In the genomic region with DNA sequence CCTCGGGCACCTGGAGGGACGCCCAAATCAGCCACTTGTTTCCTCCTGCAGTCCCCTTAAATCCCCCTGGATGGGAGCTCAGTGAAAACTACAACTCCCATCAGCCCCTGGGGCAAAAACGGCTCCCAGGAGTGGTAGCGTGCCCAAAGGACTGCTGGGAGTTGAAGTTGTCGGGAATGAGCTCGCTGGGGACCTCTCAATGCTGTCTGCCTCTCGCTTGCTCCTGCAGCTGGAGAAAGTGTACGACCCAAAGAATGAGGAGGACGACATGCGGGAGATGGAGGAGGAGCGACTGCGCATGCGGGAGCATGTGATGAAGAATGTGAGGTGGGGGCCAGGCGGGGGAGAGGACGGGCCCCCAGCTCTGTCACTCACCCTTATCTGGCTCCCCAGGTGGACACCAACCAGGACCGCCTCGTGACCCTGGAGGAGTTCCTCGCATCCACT, we compare ENCODE assay signal across 14 cellular contexts. TPM values are rescaled to one million over a fixed set of nuclear protein-coding genes. Genes with fewer than 3 reads are reported as not detected.
DNase-seq lines count a peak whose midpoint lies in the region; ATAC-seq, FAIRE-seq and TF ChIP-seq lines count a peak whose summit lies in the region.
"Had no signal": no experiment of that assay in that cellular context is flagged by ENCODE, and none has a peak within 500 bp of the region (broad histone marks: within the 10 kb centered on the region; RNA-seq: fewer than 3 reads in every experiment).

No MANE protein-coding gene starts in this region.

- SMC1A ChIA-PET in GM12878 (lab: Charles Lee; ENCODE audit: uncharacterized antibody, unreplicated experiment), result no interaction called here

- no peak overlapping the region for H3K4me3 ChIP-seq in GM12878
- no peak overlapping the region for H3K4me3 ChIP-seq in ascending aorta

- H3K4me1 ChIP-seq in GM12878 (ENCODE audit: control insufficient read depth, insufficient read depth, low read length) (peaks cover 8% of the 10 kb centered on the region), ascending aorta (no peaks in the 10 kb centered on the region)

- H2AFZ ChIP-seq in GM12878 (ENCODE audit: control insufficient read depth, low read depth, low read length), result no peak overlapping the region

- H3K9me3 Mint-ChIP-seq in activated CD8-positive, alpha-beta memory T cell treated with anti-CD3 and anti-CD28 coated beads, Interleukin-2, amount 10 ng/mL, durations not matched to agents 7 days and 5 days (ENCODE audit: low read depth), result no peaks in the 10 kb centered on the region
- H3K9me3 Mint-ChIP-seq: CD4-positive, alpha-beta memory T cell had no signal

- peak; percentile 45 for DNase-seq in activated CD8-positive, alpha-beta memory T cell treated with anti-CD3 and anti-CD28 coated beads, Interleukin-2, amount 10 ng/mL, durations not matched to agents 7 days and 5 days
- DNase-seq in activated CD8-positive, alpha-beta memory T cell treated with anti-CD3 and anti-CD28 coated beads for 24 hours, result no peak
- peak; percentile 36 to 37 for DNase-seq in Kasumi-1 (lab: John Stamatoyannopoulos, UW)
- DNase-seq in GM12878 (ENCODE audit: low read depth, low spot score), result no peak
- peak; percentile 41 for DNase-seq in stimulated activated CD8-positive, alpha-beta memory T cell treated with anti-CD3 and anti-CD28 coated beads, Interleukin-4, amount 100 ng/mL, for 48 hours
- no peak for DNase-seq in ureter (ENCODE audit: low spot score)
- DNase-seq in ascending aorta (ENCODE audit: low spot score in 2 of 2), result no peak
- DNase-seq in activated gamma-delta T cell (lab: John Stamatoyannopoulos, UW), result no peak
- DNase-seq: activated naive CD4-positive, alpha-beta T cell; CD4-positive, alpha-beta memory T cell; NCI-H1048; stimulated activated naive CD8-positive, alpha-beta T cell treated with anti-CD3 and anti-CD28 coated beads, Interleukin-15, Interleukin-2, amounts not matched to agents 100 U/mL and 50 U/mL, for 24 hours had no signal

- CTCF ChIA-PET in activated CD8-positive, alpha-beta memory T cell treated with anti-CD3 and anti-CD28 coated beads, Interleukin-2, amount 10 ng/mL, durations not matched to agents 7 days and 5 days (lab: Charles Lee), result interaction anchor here (0.8 to 0.9 kb wide), 2 partner anchors 52 to 76 kb away, joined by 3 read pairs; no protein-coding TSS in a partner anchor
- CTCF ChIA-PET in GM12878 (lab: Yijun Ruan, JAX), result interaction anchor here (0.6 to 2.5 kb wide), 7 partner anchors 14 to 659 kb away, joined by 3 to 6 read pairs (median 3); a partner anchor contains a TSS

- RAD21 ChIA-PET in GM12878 (lab: Charles Lee; ENCODE audit: unreplicated experiment), result interaction anchor here (1.1 kb wide), 1 partner anchor 18 kb away, joined by 3 read pairs; no protein-coding TSS in a partner anchor

- peaks cover 24% of the 10 kb centered on the region for H3K36me3 Mint-ChIP-seq in activated CD8-positive, alpha-beta memory T cell treated with anti-CD3 and anti-CD28 coated beads, Interleukin-2, amount 10 ng/mL, durations not matched to agents 7 days and 5 days

- no peaks in the 10 kb centered on the region for H3K9me3 ChIP-seq in GM12878 (replicated peaks; ENCODE audit: control insufficient read depth, insufficient read depth, low read length)
- H3K9me3 ChIP-seq in ascending aorta, result no peaks in the 10 kb centered on the region

- BruUV-seq in GM12878 (replicated peaks; lab: Mats Ljungman, UMichigan), result no TSS peak

- 88% methylated on average over 15 of the region's 18 CpGs for WGBS in GM12878 (ENCODE audit: insufficient coverage, insufficient replicate concordance, low lambda C conversion rate, missing lambda C conversion rate)

- TF ChIP-seq CTCF in GM12878 (IDR thresholded peaks at IDR 0.05 in 2 of 3, conservative IDR thresholded peaks at IDR 0.05 in 1 of 3; ENCODE audit: control insufficient read depth in 2 of 3, extremely low read depth in 1 of 3, insufficient read depth in 1 of 3, low read depth in 3 of 3, low read length in 3 of 3), result no peak
- TF ChIP-seq CTCF in ascending aorta (IDR thresholded peaks at IDR 0.05), result no peak

- no peak overlapping the region for H3K27ac ChIP-seq in GM12878 (ENCODE audit: control insufficient read depth, insufficient read depth)
- no peak overlapping the region for H3K27ac ChIP-seq in ascending aorta

- TF ChIP-seq POLR2A in GM12878 (IDR thresholded peaks at IDR 0.05; ENCODE audit: low read depth, low read length), result no peak; the same call in 1 of the 2 replicates

- TF ChIP-seq EP300 in GM12878 (IDR thresholded peaks at IDR 0.05; ENCODE audit: borderline replicate concordance in 1 of 2, control insufficient read depth in 1 of 2, low read depth in 2 of 2, low read length in 2 of 2), result no peak

- no peak for TF ChIP-seq RAD21 in GM12878 (IDR thresholded peaks at IDR 0.05; ENCODE audit: insufficient read depth, low read depth, low read length)

- no peaks in the 10 kb centered on the region for H3K27me3 Mint-ChIP-seq in activated CD8-positive, alpha-beta memory T cell treated with anti-CD3 and anti-CD28 coated beads, Interleukin-2, amount 10 ng/mL, durations not matched to agents 7 days and 5 days
- H3K27me3 Mint-ChIP-seq: CD4-positive, alpha-beta memory T cell had no signal

- no peaks in the 10 kb centered on the region for H3K27me3 ChIP-seq in GM12878 (replicated peaks in 1 of 2; ENCODE audit: control insufficient read depth in 2 of 2, insufficient read depth in 2 of 2, low read length in 1 of 2)
- no peaks in the 10 kb centered on the region for H3K27me3 ChIP-seq in ascending aorta

- POLR2A ChIA-PET in GM12878 (lab: Charles Lee), result no interaction called here

- H3K9ac ChIP-seq in GM12878 (ENCODE audit: control insufficient read depth, insufficient read depth, low read length), result no peak overlapping the region

- H3K79me2 ChIP-seq in GM12878 (ENCODE audit: control insufficient read depth, insufficient read depth, low read length), result no peaks in the 10 kb centered on the region

- H3K4me1 Mint-ChIP-seq in activated CD8-positive, alpha-beta memory T cell treated with anti-CD3 and anti-CD28 coated beads, Interleukin-2, amount 10 ng/mL, durations not matched to agents 7 days and 5 days, result peaks cover 2% of the 10 kb centered on the region

- H3K36me3 ChIP-seq in GM12878 (ENCODE audit: control insufficient read depth in 2 of 2, insufficient read depth in 2 of 2, low read length in 1 of 2), result peaks cover 1 to 12% of the 10 kb centered on the region in 2 experiments; a peak in 3 of 4 replicates
- peaks cover 66 to 83% of the 10 kb centered on the region in 2 donors for H3K36me3 ChIP-seq in ascending aorta

- in situ Hi-C loops in GM12878 (cut with MboI), result no loop called here

- intact Hi-C loops in GM12878 (cut with micrococcal nuclease; ENCODE audit: unreplicated experiment) (no loop called here), ascending aorta (cut with DNase I) (no loop called here)

- H3K4me3 Mint-ChIP-seq in activated CD8-positive, alpha-beta memory T cell treated with anti-CD3 and anti-CD28 coated beads, Interleukin-2, amount 10 ng/mL, durations not matched to agents 7 days and 5 days, result no peak overlapping the region
- H3K4me3 Mint-ChIP-seq: CD4-positive, alpha-beta memory T cell had no signal

- FAIRE-seq in GM12878 (lab: Jason Lieb, UNC), result no peak

- H4K20me1 ChIP-seq in GM12878 (ENCODE audit: control insufficient read depth, insufficient read depth), result no peaks in the 10 kb centered on the region

- no peak overlapping the region for H3K27ac Mint-ChIP-seq in activated CD8-positive, alpha-beta memory T cell treated with anti-CD3 and anti-CD28 coated beads, Interleukin-2, amount 10 ng/mL, durations not matched to agents 7 days and 5 days

- peak; percentile 47 for ATAC-seq in activated CD8-positive, alpha-beta memory T cell treated with anti-CD3 and anti-CD28 coated beads, Interleukin-2, amount 10 ng/mL, durations not matched to agents 7 days and 5 days
- peak; percentile 57 for ATAC-seq in GM12878
- ATAC-seq: right cardiac atrium; stimulated activated naive CD8-positive, alpha-beta T cell treated with anti-CD3 and anti-CD28 coated beads, Interleukin-15, Interleukin-2, amounts not matched to agents 100 U/mL and 50 U/mL, for 24 hours had no signal

- no peak overlapping the region for H3K4me2 ChIP-seq in GM12878 (ENCODE audit: control insufficient read depth, insufficient read depth)

RNA-seq across cellular contexts. Expression of a gene that starts 14.7 kb away (rescaled TPM):
- total RNA-seq in activated CD8-positive, alpha-beta memory T cell treated with anti-CD3 and anti-CD28 coated beads, Interleukin-2, amount 10 ng/mL, durations not matched to agents 7 days and 5 days, result 1 to 10 TPM in 1 of 2 experiments, under 1 TPM in 1; 0.96 to 1.1 TPM
- total RNA-seq in GM12878 (2013; cell fraction: nucleolus; rRNA removed), result not detected in 2 replicates
- total RNA-seq in GM12878 (2014; rRNA removed), result not detected in 2 replicates
- not detected in 2 replicates for total RNA-seq in GM12878 (2014; rRNA removed; fragmentation: Illumina TruSeq; extraction: Trizol)
- not detected in 2 replicates for total RNA-seq in GM12878 (2021)
- not detected for polyA plus RNA-seq in GM12878 (2011; ENCODE audit: low read depth)
- 0.15 and 0.23 TPM in 2 replicates for polyA plus RNA-seq in GM12878 (2011; rRNA removed)
- polyA plus RNA-seq in GM12878 (2011; cell fraction: cytosol; rRNA removed), result 0.25 and 0.28 TPM in 2 replicates
- 0.16 and 0.26 TPM in 2 replicates for polyA plus RNA-seq in GM12878 (2011; cell fraction: nucleus; rRNA removed)
- polyA plus RNA-seq in GM12878 (2012), result 1.1 and 1.2 TPM in 2 replicates
- polyA plus RNA-seq in GM12878 (2014; fragmentation: Illumina TruSeq; extraction: Trizol), result not detected in 2 replicates
- under 1 TPM in 1 of 2 experiments, not detected in 1; 0.13 TPM for polyA plus RNA-seq in GM12878 (2014; fragmentation: Nextera tagmentation; extraction: Ambion mirVana)
- 0.19 TPM in 1 of 2 replicates, not detected in the other for polyA plus RNA-seq in GM12878 (2014; rRNA removed)
- under 1 TPM in 1 of 2 experiments, not detected in 1; 0.21 TPM for polyA plus RNA-seq in GM12878 (2016; fragmentation: Nextera tagmentation; extraction: Ambion mirVana)
- polyA minus RNA-seq in GM12878 (2011; rRNA and poly(A)+ RNA removed), result not detected in 2 replicates
- not detected in 2 replicates for polyA minus RNA-seq in GM12878 (2011; cell fraction: cytosol; rRNA and poly(A)+ RNA removed)
- not detected in 2 replicates for polyA minus RNA-seq in GM12878 (2011; cell fraction: nucleus; rRNA and poly(A)+ RNA removed)
- total RNA-seq in ureter, result not detected
- not detected for total RNA-seq in ascending aorta
- polyA plus RNA-seq: right cardiac atrium had no signal

RNA-seq across cellular contexts. Expression of a gene that starts 18.7 kb away (rescaled TPM):
- total RNA-seq in activated CD8-positive, alpha-beta memory T cell treated with anti-CD3 and anti-CD28 coated beads, Interleukin-2, amount 10 ng/mL, durations not matched to agents 7 days and 5 days, result 100 to 1,000 TPM; 185 to 226 TPM
- total RNA-seq in GM12878 (2013; cell fraction: nucleolus; rRNA removed), result 118 and 121 TPM in 2 replicates
- total RNA-seq in GM12878 (2014; rRNA removed), result 41.8 and 48.6 TPM in 2 replicates
- total RNA-seq in GM12878 (2014; rRNA removed; fragmentation: Illumina TruSeq; extraction: Trizol), result 31.7 and 33.0 TPM in 2 replicates
- total RNA-seq in GM12878 (2021), result 80.2 and 82.4 TPM in 2 replicates
- polyA plus RNA-seq in GM12878 (2011; ENCODE audit: low read depth), result 41.2 TPM
- 19.3 and 40.3 TPM in 2 replicates for polyA plus RNA-seq in GM12878 (2011; rRNA removed)
- polyA plus RNA-seq in GM12878 (2011; cell fraction: cytosol; rRNA removed), result 53.1 and 63.0 TPM in 2 replicates
- polyA plus RNA-seq in GM12878 (2011; cell fraction: nucleus; rRNA removed), result 77.6 and 86.5 TPM in 2 replicates
- 97.8 and 107 TPM in 2 replicates for polyA plus RNA-seq in GM12878 (2012)
- 13.9 and 32.5 TPM in 2 replicates for polyA plus RNA-seq in GM12878 (2014; fragmentation: Illumina TruSeq; extraction: Trizol)
- 1 to 10 TPM; 1.8 to 3.2 TPM for polyA plus RNA-seq in GM12878 (2014; fragmentation: Nextera tagmentation; extraction: Ambion mirVana)
- polyA plus RNA-seq in GM12878 (2014; rRNA removed), result 77.7 and 94.2 TPM in 2 replicates
- polyA plus RNA-seq in GM12878 (2016; fragmentation: Nextera tagmentation; extraction: Ambion mirVana), result 100 to 1,000 TPM; 112 TPM
- polyA minus RNA-seq in GM12878 (2011; rRNA and poly(A)+ RNA removed), result 14.6 and 32.7 TPM in 2 replicates
- 16.6 and 18.4 TPM in 2 replicates for polyA minus RNA-seq in GM12878 (2011; cell fraction: cytosol; rRNA and poly(A)+ RNA removed)
- polyA minus RNA-seq in GM12878 (2011; cell fraction: nucleus; rRNA and poly(A)+ RNA removed), result 15.7 and 20.2 TPM in 2 replicates
- total RNA-seq in ureter, result 232 TPM
- total RNA-seq in ascending aorta, result 505 TPM

RNA-seq across cellular contexts. Expression of a gene that starts 20.3 kb away (rescaled TPM):
- under 1 TPM in 1 of 2 experiments, not detected in 1; 0.47 TPM for total RNA-seq in activated CD8-positive, alpha-beta memory T cell treated with anti-CD3 and anti-CD28 coated beads, Interleukin-2, amount 10 ng/mL, durations not matched to agents 7 days and 5 days
- 0.64 and 1.1 TPM in 2 replicates for total RNA-seq in GM12878 (2013; cell fraction: nucleolus; rRNA removed)
- total RNA-seq in GM12878 (2014; rRNA removed), result 0.49 and 0.56 TPM in 2 replicates
- total RNA-seq in GM12878 (2014; rRNA removed; fragmentation: Illumina TruSeq; extraction: Trizol), result 0.14 and 0.22 TPM in 2 replicates
- total RNA-seq in GM12878 (2021), result 0.82 and 1.2 TPM in 2 replicates
- 0.28 TPM for polyA plus RNA-seq in GM12878 (2011; ENCODE audit: low read depth)
- 0.26 and 0.45 TPM in 2 replicates for polyA plus RNA-seq in GM12878 (2011; rRNA removed)
- 0.28 and 0.51 TPM in 2 replicates for polyA plus RNA-seq in GM12878 (2011; cell fraction: cytosol; rRNA removed)
- 0.19 and 0.40 TPM in 2 replicates for polyA plus RNA-seq in GM12878 (2011; cell fraction: nucleus; rRNA removed)
- 0.70 and 0.84 TPM in 2 replicates for polyA plus RNA-seq in GM12878 (2012)
- 0.31 and 0.57 TPM in 2 replicates for polyA plus RNA-seq in GM12878 (2014; fragmentation: Illumina TruSeq; extraction: Trizol)
- polyA plus RNA-seq in GM12878 (2014; fragmentation: Nextera tagmentation; extraction: Ambion mirVana), result under 1 TPM in 1 of 2 experiments, not detected in 1; 0.62 TPM
- polyA plus RNA-seq in GM12878 (2014; rRNA removed), result 0.69 and 1.5 TPM in 2 replicates
- under 1 TPM; 0.17 to 0.18 TPM for polyA plus RNA-seq in GM12878 (2016; fragmentation: Nextera tagmentation; extraction: Ambion mirVana)
- 0.15 and 0.52 TPM in 2 replicates for polyA minus RNA-seq in GM12878 (2011; rRNA and poly(A)+ RNA removed)
- polyA minus RNA-seq in GM12878 (2011; cell fraction: cytosol; rRNA and poly(A)+ RNA removed), result not detected in 2 replicates
- polyA minus RNA-seq in GM12878 (2011; cell fraction: nucleus; rRNA and poly(A)+ RNA removed), result 0.12 TPM in 1 of 2 replicates, not detected in the other
- not detected for total RNA-seq in ureter
- total RNA-seq in ascending aorta, result not detected
- total RNA-seq: CD4-positive, alpha-beta memory T cell; kidney epithelial cell had no signal
- polyA plus RNA-seq: CD4-positive, alpha-beta memory T cell had no signal

RNA-seq across cellular contexts. Expression of a gene that starts 35.9 kb away (rescaled TPM):
- 100 to 1,000 TPM; 359 to 377 TPM for total RNA-seq in activated CD8-positive, alpha-beta memory T cell treated with anti-CD3 and anti-CD28 coated beads, Interleukin-2, amount 10 ng/mL, durations not matched to agents 7 days and 5 days
- total RNA-seq in GM12878 (2013; cell fraction: nucleolus; rRNA removed), result 45.7 and 48.8 TPM in 2 replicates
- total RNA-seq in GM12878 (2014; rRNA removed) (114 and 119 TPM in 2 replicates), GM12878 (2014; rRNA removed; fragmentation: Illumina TruSeq; extraction: Trizol) (73.1 and 73.4 TPM in 2 replicates), GM12878 (2021) (221 and 223 TPM in 2 replicates), ureter (79.9 TPM), ascending aorta (182 TPM)
- polyA plus RNA-seq in GM12878 (2011; ENCODE audit: low read depth), result 270 TPM
- polyA plus RNA-seq in GM12878 (2011; rRNA removed) (104 and 163 TPM in 2 replicates), GM12878 (2014; fragmentation: Illumina TruSeq; extraction: Trizol) (61.4 and 122 TPM in 2 replicates), GM12878 (2014; fragmentation: Nextera tagmentation; extraction: Ambion mirVana) (10 to 100 TPM in 1 of 2 experiments, 1 to 10 TPM in 1; 7.2 to 15.3 TPM), GM12878 (2014; rRNA removed) (205 and 237 TPM in 2 replicates), GM12878 (2016; fragmentation: Nextera tagmentation; extraction: Ambion mirVana) (100 to 1,000 TPM; 152 to 164 TPM)
- polyA plus RNA-seq in GM12878 (2011; cell fraction: cytosol; rRNA removed), result 226 and 231 TPM in 2 replicates
- 190 and 218 TPM in 2 replicates for polyA plus RNA-seq in GM12878 (2011; cell fraction: nucleus; rRNA removed)
- 155 and 219 TPM in 2 replicates for polyA plus RNA-seq in GM12878 (2012)
- polyA minus RNA-seq in GM12878 (2011; rRNA and poly(A)+ RNA removed), result 47.0 and 93.4 TPM in 2 replicates
- 68.7 and 69.7 TPM in 2 replicates for polyA minus RNA-seq in GM12878 (2011; cell fraction: cytosol; rRNA and poly(A)+ RNA removed)
- polyA minus RNA-seq in GM12878 (2011; cell fraction: nucleus; rRNA and poly(A)+ RNA removed), result 66.3 and 104 TPM in 2 replicates

RNA-seq across cellular contexts. Expression of a gene that starts 46.3 kb away (rescaled TPM):
- total RNA-seq in activated CD8-positive, alpha-beta memory T cell treated with anti-CD3 and anti-CD28 coated beads, Interleukin-2, amount 10 ng/mL, durations not matched to agents 7 days and 5 days, result 1,000 to 10,000 TPM; 1,380 to 1,403 TPM
- total RNA-seq in GM12878 (2013; cell fraction: nucleolus; rRNA removed), result 86.0 and 88.4 TPM in 2 replicates
- total RNA-seq in GM12878 (2014; rRNA removed) (1,329 and 1,429 TPM in 2 replicates), GM12878 (2014; rRNA removed; fragmentation: Illumina TruSeq; extraction: Trizol) (1,207 and 1,334 TPM in 2 replicates), GM12878 (2021) (994 and 1,017 TPM in 2 replicates), ureter (1,526 TPM), ascending aorta (7,736 TPM)
- polyA plus RNA-seq in GM12878 (2011; ENCODE audit: low read depth), result 1,181 TPM
- polyA plus RNA-seq in GM12878 (2011; rRNA removed) (148 and 364 TPM in 2 replicates), GM12878 (2014; fragmentation: Illumina TruSeq; extraction: Trizol) (1,187 and 1,762 TPM in 2 replicates), GM12878 (2014; fragmentation: Nextera tagmentation; extraction: Ambion mirVana) (1,000 to 10,000 TPM; 5,502 to 8,913 TPM), GM12878 (2014; rRNA removed) (1,363 and 1,437 TPM in 2 replicates), GM12878 (2016; fragmentation: Nextera tagmentation; extraction: Ambion mirVana) (1,000 to 10,000 TPM; 4,849 to 4,896 TPM)
- polyA plus RNA-seq in GM12878 (2011; cell fraction: cytosol; rRNA removed), result 1,075 and 1,106 TPM in 2 replicates
- 345 and 359 TPM in 2 replicates for polyA plus RNA-seq in GM12878 (2011; cell fraction: nucleus; rRNA removed)
- 1,628 and 2,313 TPM in 2 replicates for polyA plus RNA-seq in GM12878 (2012)
- polyA minus RNA-seq in GM12878 (2011; rRNA and poly(A)+ RNA removed), result 168 and 426 TPM in 2 replicates
- 172 and 175 TPM in 2 replicates for polyA minus RNA-seq in GM12878 (2011; cell fraction: cytosol; rRNA and poly(A)+ RNA removed)
- 67.8 and 78.5 TPM in 2 replicates for polyA minus RNA-seq in GM12878 (2011; cell fraction: nucleus; rRNA and poly(A)+ RNA removed)

Comparison
In these comparisons a context has a peak if more than half of its experiments do, and no peak if none do; other contexts are left out.
1. DNase-seq: peak in activated CD8-positive, alpha-beta memory T cell treated with anti-CD3 and anti-CD28 coated beads, Interleukin-2, amount 10 ng/mL, durations not matched to agents 7 days and 5 days (single experiment), Kasumi-1 (2 of 2) and stimulated activated CD8-positive, alpha-beta memory T cell treated with anti-CD3 and anti-CD28 coated beads, Interleukin-4, amount 100 ng/mL, for 48 hours (single experiment); none in activated CD8-positive, alpha-beta memory T cell treated with anti-CD3 and anti-CD28 coated beads for 24 hours (single experiment), GM12878 (single experiment), ureter (single experiment), ascending aorta (0 of 2) and activated gamma-delta T cell (single experiment).